In genomic region chrX:131305926-131306325, GRCh38 we compare ENCODE assay signal across 23 cellular contexts. TPM values are rescaled to one million over a fixed set of nuclear protein-coding genes. Genes with fewer than 3 reads are reported as not detected.
DNase-seq lines count a peak whose midpoint lies in the region; ATAC-seq, FAIRE-seq and TF ChIP-seq lines count a peak whose summit lies in the region.
"Had no signal": no experiment of that assay in that cellular context is flagged by ENCODE, and none has a peak within 500 bp of the region (broad histone marks: within the 10 kb centered on the region; RNA-seq: fewer than 3 reads in every experiment).

No MANE protein-coding gene starts in this region.

- no peak for FAIRE-seq in astrocyte (lab: Jason Lieb, UNC)
- FAIRE-seq: A204.1 had no signal

- peak overlapping the region; percentile 43; the same call in 1 of the 2 replicates for H3K27ac ChIP-seq in HUES6 (ENCODE audit: low read depth, low read length)
- no peak overlapping the region for H3K27ac ChIP-seq in astrocyte (ENCODE audit: low read depth, low read length)

- ATAC-seq in GM18511 (IDR thresholded peaks at IDR 0.05; ENCODE audit: unreplicated experiment) (peak; percentile 61), HG02588 (IDR thresholded peaks at IDR 0.05; ENCODE audit: unreplicated experiment) (no peak)
- ATAC-seq: HCT116, Right ventricle myocardium inferior, T-helper 17 cell had no signal

- H3K36me3 Mint-ChIP-seq in astrocyte (ENCODE audit: low read depth, unreplicated experiment), result no peaks in the 10 kb centered on the region
- H3K36me3 Mint-ChIP-seq: CD14-positive monocyte had no signal

- H3K79me2 ChIP-seq in astrocyte (ENCODE audit: insufficient read depth, low read length), result no peaks in the 10 kb centered on the region

- no peaks in the 10 kb centered on the region for H3K9me3 ChIP-seq in HUES6 (ENCODE audit: control insufficient read depth, insufficient read depth, low read depth, low read length)
- no peaks in the 10 kb centered on the region for H3K9me3 ChIP-seq in astrocyte (ENCODE audit: insufficient read depth, low read depth, low read length)

- DNase-seq in astrocyte (ENCODE audit: low read depth) (no peak), kidney tubule cell (ENCODE audit: low spot score) (peak; percentile 25), DMS114 treated with DMSO at 0.1 percent for 48 hours (lab: John Stamatoyannopoulos, UW; ENCODE audit: unreplicated experiment) (no peak)
- DNase-seq in activated CD4-positive, alpha-beta T cell treated with anti-CD3 and anti-CD28 coated beads, Interleukin-2, amount 50 U/mL, for 1 hour, result no peak
- DNase-seq: DMS53, EL, GOT3, KBM-7, MV-4-11, NCI-H1105 treated with DMSO at 0.1 percent for 48 hours, NCI-H2029 treated with DMSO at 0.1 percent for 48 hours, NCI-H345, NCI-H524 treated with DMSO at 0.1 percent for 48 hours, NCI-H82, OCI-M1, T-helper 17 cell had no signal

- no peaks in the 10 kb centered on the region for H3K27me3 Mint-ChIP-seq in astrocyte (ENCODE audit: low read depth, unreplicated experiment)
- H3K27me3 Mint-ChIP-seq: T-helper 17 cell had no signal

- H3K4me1 ChIP-seq in HUES6 (ENCODE audit: control insufficient read depth, insufficient read depth, low read length) (peaks cover 21% of the 10 kb centered on the region), astrocyte (ENCODE audit: insufficient read depth, low read length) (peaks cover 3% of the 10 kb centered on the region)

- peaks cover 4% of the 10 kb centered on the region for H3K4me1 Mint-ChIP-seq in astrocyte (ENCODE audit: low read depth, unreplicated experiment)
- H3K4me1 Mint-ChIP-seq: CD14-positive monocyte, T-helper 17 cell had no signal

- H2AFZ ChIP-seq in astrocyte (ENCODE audit: low read depth, low read length), result no peak overlapping the region

- H3K9me3 Mint-ChIP-seq in astrocyte (ENCODE audit: unreplicated experiment), result no peaks in the 10 kb centered on the region

- no peaks in the 10 kb centered on the region for H4K20me1 ChIP-seq in astrocyte (ENCODE audit: insufficient read depth, low read length)

- no peaks in the 10 kb centered on the region for H3K36me3 ChIP-seq in HUES6 (ENCODE audit: control insufficient read depth, insufficient read depth, low read length)
- H3K36me3 ChIP-seq in astrocyte (ENCODE audit: insufficient read depth, low read length), result no peaks in the 10 kb centered on the region

- no peak overlapping the region for H3K9ac ChIP-seq in HUES6 (ENCODE audit: low read length)
- H3K9ac ChIP-seq in astrocyte (ENCODE audit: low read length), result no peak overlapping the region

- H3K4me3 ChIP-seq in HUES6 (ENCODE audit: low read depth, low read length) (no peak overlapping the region), astrocyte (ENCODE audit: insufficient read depth, low read depth, low read length) (no peak overlapping the region)

- no peak overlapping the region for H3K4me2 ChIP-seq in astrocyte (ENCODE audit: low read length)

- H3K4me3 Mint-ChIP-seq in astrocyte (ENCODE audit: unreplicated experiment), result no peak overlapping the region
- H3K4me3 Mint-ChIP-seq: CD14-positive monocyte, T-helper 17 cell had no signal

- H3K27ac Mint-ChIP-seq in astrocyte (ENCODE audit: unreplicated experiment), result peak overlapping the region; percentile 75
- H3K27ac Mint-ChIP-seq: CD14-positive monocyte, T-helper 17 cell had no signal

- TF ChIP-seq CTCF in astrocyte (IDR thresholded peaks at IDR 0.05; ENCODE audit: insufficient read depth, low read depth, low read length), result no peak

- H3K27me3 ChIP-seq in HUES6 (ENCODE audit: control insufficient read depth, insufficient read depth, low read length) (no peaks in the 10 kb centered on the region; the same call in 1 of the 2 replicates), astrocyte (ENCODE audit: insufficient read depth, low read length) (no peaks in the 10 kb centered on the region)

RNA-seq across cellular contexts. Expression of gene IGSF1, which starts 16.8 kb away (rescaled TPM):
- 2.5 and 3.5 TPM in 2 replicates for total RNA-seq in astrocyte
- total RNA-seq: T-helper 17 cell had no signal
